In the genomic region with DNA sequence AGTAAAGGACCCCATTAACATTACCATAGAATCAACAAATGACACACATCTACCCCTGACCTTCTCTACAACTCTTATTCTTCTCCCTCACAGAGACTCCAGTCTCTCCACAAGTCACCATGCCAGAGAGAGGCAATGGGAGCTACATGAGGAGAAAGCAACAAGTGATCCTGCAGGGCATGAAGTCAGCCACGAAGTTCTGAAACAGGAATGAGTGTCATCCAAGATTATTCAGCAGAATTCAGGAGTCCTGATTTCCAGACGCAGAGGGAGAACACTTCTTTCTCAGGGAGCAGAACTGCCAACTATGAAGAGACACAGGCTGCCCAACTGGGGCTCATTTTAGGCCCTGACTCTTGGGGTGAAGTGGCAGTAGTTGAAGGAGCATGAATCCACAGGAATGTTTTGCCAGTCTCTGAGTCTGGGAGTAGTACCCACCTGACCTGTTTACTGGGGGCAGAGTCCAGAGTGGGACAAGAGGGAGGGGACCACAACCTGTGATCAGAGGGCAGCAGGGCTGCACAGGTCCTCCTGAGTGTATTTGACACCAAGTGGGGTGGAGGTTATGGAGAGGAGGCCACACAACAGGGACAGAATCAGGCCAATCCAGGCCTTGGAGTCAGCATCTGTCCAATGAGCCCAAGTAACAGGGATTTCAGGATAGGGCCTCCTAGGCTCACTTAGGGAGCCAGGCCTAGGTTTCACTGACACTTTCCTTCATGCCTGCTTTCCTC, we compare ENCODE assay signal across 8 cellular contexts. TPM values are rescaled to one million over a fixed set of nuclear protein-coding genes. Genes with fewer than 3 reads are reported as not detected.
DNase-seq lines count a peak whose midpoint lies in the region; ATAC-seq, FAIRE-seq and TF ChIP-seq lines count a peak whose summit lies in the region.

No MANE protein-coding gene starts in this region.

- H3K4me3 ChIP-seq in DND-41 (ENCODE audit: low read depth in 1 of 2, low read length in 2 of 2) (peak overlapping the region; percentile 62 to 78), esophagus (ENCODE audit: low read depth in 1 of 2, low read length in 2 of 2) (peak overlapping the region; percentile 52 to 76), pancreas (peak overlapping the region; percentile 47 to 76 (median 62))

- no peak for ATAC-seq in DND-41 (ENCODE audit: insufficient read depth, low read depth)
- ATAC-seq in pancreas, result no peak
- no peak for ATAC-seq in sciatic nerve
- ATAC-seq in HG03442 (IDR thresholded peaks at IDR 0.05; ENCODE audit: unreplicated experiment), result no peak

- peak overlapping the region; percentile 78 for H3K9ac ChIP-seq in DND-41 (ENCODE audit: low read depth, low read length)

- H3K79me2 ChIP-seq in DND-41 (ENCODE audit: insufficient read depth, low read length), result peaks cover 42% of the 10 kb centered on the region

- FAIRE-seq in pancreas (lab: Jason Lieb, UNC), result no peak

- H3K4me2 ChIP-seq in DND-41 (ENCODE audit: insufficient read depth, low read length), result peak overlapping the region; percentile 89

- H3K27me3 ChIP-seq in DND-41 (ENCODE audit: insufficient read depth, low read length, poor library complexity) (no peaks in the 10 kb centered on the region), esophagus (ENCODE audit: control insufficient read depth in 1 of 2, insufficient read depth in 2 of 2, low read length in 2 of 2) (no peaks in the 10 kb centered on the region), pancreas (no peaks in the 10 kb centered on the region)

- DNase-seq in DND-41 (no peak), RWPE1 (ENCODE audit: low spot score) (no peak), pancreas (no peak), superior temporal gyrus (ENCODE audit: extremely low spot score) (no peak), sciatic nerve (ENCODE audit: low spot score) (no peak)
- no peak for DNase-seq in activated CD4-positive, alpha-beta T cell treated with anti-CD3 and anti-CD28 coated beads for 4 hours

- H3K36me3 ChIP-seq in DND-41 (ENCODE audit: insufficient read depth, low read length), result peaks cover 15% of the 10 kb centered on the region
- peaks cover 0 to 3% of the 10 kb centered on the region in 2 donors for H3K36me3 ChIP-seq in esophagus (ENCODE audit: control insufficient read depth in 2 of 2, insufficient read depth in 2 of 2, low read length in 1 of 2)
- no peaks in the 10 kb centered on the region for H3K36me3 ChIP-seq in pancreas

- TF ChIP-seq CTCF in DND-41 (IDR thresholded peaks at IDR 0.05; ENCODE audit: borderline replicate concordance, extremely low read depth, low read length, poor library complexity, severe bottlenecking) (no peak), RWPE1 (conservative IDR thresholded peaks at IDR 0.05; ENCODE audit: low read depth) (no peak), pancreas (IDR thresholded peaks at IDR 0.05) (no peak)

- CTCF ChIA-PET in RWPE1 (lab: Yijun Ruan, JAX), result no interaction called here

- H2AFZ ChIP-seq in DND-41 (ENCODE audit: low read depth, low read length), result peak overlapping the region; percentile 59

- peaks cover 56% of the 10 kb centered on the region for H3K4me1 ChIP-seq in DND-41 (ENCODE audit: insufficient read depth, low read length)
- H3K4me1 ChIP-seq in esophagus (ENCODE audit: control insufficient read depth in 2 of 2, insufficient read depth in 2 of 2, low read length in 1 of 2), result peaks cover 2 to 10% of the 10 kb centered on the region in 2 donors
- H3K4me1 ChIP-seq in pancreas, result peaks cover 0 to 16% (median 16%) of the 10 kb centered on the region in 3 donors

- H3K9me3 ChIP-seq in DND-41 (ENCODE audit: insufficient read depth, low read length, severe bottlenecking) (no peaks in the 10 kb centered on the region), esophagus (ENCODE audit: control insufficient read depth in 2 of 2, insufficient read depth in 1 of 2, low read depth in 1 of 2, low read length in 1 of 2) (no peaks in the 10 kb centered on the region), pancreas (no peaks in the 10 kb centered on the region)

- POLR2A ChIA-PET in RWPE1 (lab: Yijun Ruan, JAX; ENCODE audit: low non-redundant PET), result no interaction called here

- H4K20me1 ChIP-seq in DND-41 (ENCODE audit: insufficient read depth, low read length), result peaks cover 22% of the 10 kb centered on the region

- 44 to 52% methylated on average over 2 of the region's 2 CpGs for WGBS in esophagus, 2 donors
- 25 to 26% methylated on average over 2 of the region's 2 CpGs for WGBS in pancreas, 2 donors

- intact Hi-C loops in pancreas (cut with DNase I) (no loop called here), sciatic nerve (cut with DNase I) (no loop called here)

- H3K27ac ChIP-seq in DND-41 (ENCODE audit: low read length) (peak overlapping the region; percentile 85), RWPE1 (peak overlapping the region; percentile 97), esophagus (ENCODE audit: low read depth in 2 of 2, low read length in 1 of 2) (peak overlapping the region; percentile 95 to 98), pancreas (peak overlapping the region; percentile 93 to 100 (median 96))

RNA-seq across cellular contexts. Expression of gene MTMR4, which starts 2.4 kb away (rescaled TPM):
- 10 to 100 TPM in 1 of 2 donors, 1 to 10 TPM in 1; 9.1 to 15.3 TPM for polyA plus RNA-seq in esophagus
- 10 to 100 TPM in 5 of 6 donors, 1 to 10 TPM in 1; 8.1 to 19.9 (median 14.5) TPM for total RNA-seq in pancreas
- 10 to 100 TPM; 13.8 to 16.3 TPM for polyA plus RNA-seq in pancreas
- 39.2 TPM for total RNA-seq in sciatic nerve

RNA-seq across cellular contexts. Expression of gene HSF5, which starts 28.6 kb away (rescaled TPM):
- polyA plus RNA-seq in esophagus, result under 1 TPM; 0.01 to 0.02 TPM
- under 1 TPM in 1 of 6 donors, not detected in 5; 0.04 TPM for total RNA-seq in pancreas
- polyA plus RNA-seq in pancreas, result not detected
- 0.27 TPM for total RNA-seq in sciatic nerve
